In the genomic region with DNA sequence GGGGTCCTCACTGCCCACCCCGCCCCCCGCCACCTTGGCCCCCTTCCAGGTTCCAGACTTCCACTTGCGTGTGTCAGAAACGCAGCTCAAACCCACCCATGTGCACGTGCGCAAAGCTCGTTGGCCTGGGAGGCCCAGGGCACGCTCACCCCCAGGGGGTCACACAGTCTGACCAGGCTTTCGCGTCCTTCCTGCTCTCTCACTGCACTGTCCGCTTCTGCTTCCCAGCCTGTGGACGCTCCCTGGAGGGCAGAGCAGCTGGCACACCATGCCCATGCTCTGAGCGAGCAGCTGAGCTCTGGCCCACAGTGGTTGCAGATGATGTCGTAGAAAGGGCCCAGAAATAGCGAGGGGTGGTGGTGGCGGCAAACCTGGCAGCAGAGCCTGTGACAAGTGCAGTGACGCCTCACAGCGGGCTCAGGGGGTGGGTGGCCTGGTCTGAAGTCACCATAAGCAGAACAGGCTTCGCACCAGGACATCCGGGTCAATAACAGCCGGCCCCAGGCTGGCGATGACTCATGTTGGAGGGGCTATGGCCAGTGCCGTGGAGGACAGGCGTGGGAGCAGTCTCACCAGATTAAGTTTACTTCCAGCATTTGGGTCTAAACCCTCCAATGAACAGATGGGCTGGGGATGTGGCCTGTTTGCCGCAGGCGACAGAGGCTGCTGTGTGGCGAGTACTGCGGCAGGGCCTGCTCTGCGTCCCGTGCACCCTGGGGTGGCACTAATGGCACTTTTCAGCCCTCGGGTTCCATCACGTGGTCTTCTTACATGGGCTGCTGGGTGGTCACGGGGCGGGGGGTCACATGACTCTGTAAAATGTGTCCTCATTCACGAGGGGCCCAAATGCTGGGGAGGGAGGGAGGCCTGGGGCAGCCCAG, we compare ENCODE assay signal across 10 cellular contexts. TPM values are rescaled to one million over a fixed set of nuclear protein-coding genes. Genes with fewer than 3 reads are reported as not detected.
DNase-seq lines count a peak whose midpoint lies in the region; ATAC-seq, FAIRE-seq and TF ChIP-seq lines count a peak whose summit lies in the region.
"Had no signal": no experiment of that assay in that cellular context is flagged by ENCODE, and none has a peak within 500 bp of the region (broad histone marks: within the 10 kb centered on the region; RNA-seq: fewer than 3 reads in every experiment).

No MANE protein-coding gene starts in this region.

- intact Hi-C loops in natural killer cell (cut with micrococcal nuclease) (no loop called here), aorta (cut with DNase I) (no loop called here)

- no peaks in the 10 kb centered on the region for H3K36me3 Mint-ChIP-seq in natural killer cell treated with Interleukin-12 subunit alpha and Interleukin-12 subunit beta and Interleukin-15 and Interleukin-18, amount 100 ng/mL, for 72 hours
- no peaks in the 10 kb centered on the region for H3K36me3 Mint-ChIP-seq in natural killer cell
- H3K36me3 Mint-ChIP-seq in astrocyte (ENCODE audit: low read depth, unreplicated experiment) = peaks cover 3% of the 10 kb centered on the region
- H3K36me3 Mint-ChIP-seq in activated T-helper 17 cell treated with anti-CD3 and anti-CD28 coated beads, Interleukin-2, amount 50 U/mL, for 72 hours (ENCODE audit: low read depth) = no peaks in the 10 kb centered on the region
- H3K36me3 Mint-ChIP-seq: naive thymus-derived CD8-positive, alpha-beta T cell had no signal

- H3K4me3 ChIP-seq in astrocyte (ENCODE audit: insufficient read depth, low read depth, low read length) (no peak overlapping the region), hepatocyte (no peak overlapping the region), aorta (ENCODE audit: low read length in 2 of 2) (no peak overlapping the region)
- H3K4me3 ChIP-seq: adrenal gland had no signal

- ATAC-seq in natural killer cell treated with Interleukin-12 subunit alpha and Interleukin-12 subunit beta and Interleukin-15 and Interleukin-18, amount 100 ng/mL, for 72 hours = no peak
- ATAC-seq in natural killer cell = no peak
- ATAC-seq in aorta (ENCODE audit: low FRiP score) = peak; percentile 43
- no peak for ATAC-seq in activated T-helper 17 cell treated with anti-CD3 and anti-CD28 coated beads, Interleukin-2, amount 50 U/mL, for 72 hours (replicated peaks)
- ATAC-seq: naive thymus-derived CD8-positive, alpha-beta T cell had no signal

- H3K27ac Mint-ChIP-seq in natural killer cell treated with Interleukin-12 subunit alpha and Interleukin-12 subunit beta and Interleukin-15 and Interleukin-18, amount 100 ng/mL, for 72 hours = no peak overlapping the region
- H3K27ac Mint-ChIP-seq in natural killer cell = no peak overlapping the region
- H3K27ac Mint-ChIP-seq in astrocyte (ENCODE audit: unreplicated experiment) = peak overlapping the region; percentile 62
- H3K27ac Mint-ChIP-seq in activated T-helper 17 cell treated with anti-CD3 and anti-CD28 coated beads, Interleukin-2, amount 50 U/mL, for 72 hours = no peak overlapping the region

- H3K9me3 Mint-ChIP-seq in natural killer cell treated with Interleukin-12 subunit alpha and Interleukin-12 subunit beta and Interleukin-15 and Interleukin-18, amount 100 ng/mL, for 72 hours = no peaks in the 10 kb centered on the region
- H3K9me3 Mint-ChIP-seq in natural killer cell (no peaks in the 10 kb centered on the region), astrocyte (ENCODE audit: unreplicated experiment) (no peaks in the 10 kb centered on the region)
- no peaks in the 10 kb centered on the region for H3K9me3 Mint-ChIP-seq in activated T-helper 17 cell treated with anti-CD3 and anti-CD28 coated beads, Interleukin-2, amount 50 U/mL, for 72 hours
- H3K9me3 Mint-ChIP-seq: naive thymus-derived CD8-positive, alpha-beta T cell had no signal

- H3K36me3 ChIP-seq in astrocyte (ENCODE audit: insufficient read depth, low read length) (no peaks in the 10 kb centered on the region), hepatocyte (replicated peaks; ENCODE audit: insufficient read depth, low read depth) (no peaks in the 10 kb centered on the region), aorta (ENCODE audit: control insufficient read depth in 1 of 2, insufficient read depth in 2 of 2, low read length in 1 of 2) (no peaks in the 10 kb centered on the region)
- H3K36me3 ChIP-seq: adrenal gland had no signal

- no peaks in the 10 kb centered on the region for H3K27me3 ChIP-seq in astrocyte (ENCODE audit: insufficient read depth, low read length)
- no peaks in the 10 kb centered on the region for H3K27me3 ChIP-seq in hepatocyte
- no peaks in the 10 kb centered on the region for H3K27me3 ChIP-seq in aorta (ENCODE audit: control insufficient read depth in 1 of 2, insufficient read depth in 2 of 2, low read length in 1 of 2)
- H3K27me3 ChIP-seq: adrenal gland had no signal

- WGBS in hepatocyte (ENCODE audit: low lambda C conversion rate, missing lambda C conversion rate) = 77% methylated on average over 32 of the region's 35 CpGs
- WGBS in aorta, 2 donors = 57 to 59% methylated on average over 35 of the region's 35 CpGs

- peaks cover 3% of the 10 kb centered on the region for H4K20me1 ChIP-seq in astrocyte (ENCODE audit: insufficient read depth, low read length)
- H4K20me1 ChIP-seq in hepatocyte (ENCODE audit: insufficient read depth, poor library complexity, severe bottlenecking) = no peaks in the 10 kb centered on the region

- TF ChIP-seq CTCF in natural killer cell (IDR thresholded peaks at IDR 0.05) = no peak
- no peak for TF ChIP-seq CTCF in astrocyte (IDR thresholded peaks at IDR 0.05; ENCODE audit: insufficient read depth, low read depth, low read length)
- TF ChIP-seq CTCF in hepatocyte (IDR thresholded peaks at IDR 0.05; ENCODE audit: poor library complexity) = no peak

- H2AFZ ChIP-seq in astrocyte (ENCODE audit: low read depth, low read length) (peak overlapping the region; percentile 9), hepatocyte (no peak overlapping the region)

- H3K27ac ChIP-seq in astrocyte (ENCODE audit: low read depth, low read length) = no peak overlapping the region
- no peak overlapping the region for H3K27ac ChIP-seq in hepatocyte
- no peak overlapping the region for H3K27ac ChIP-seq in aorta (ENCODE audit: low read depth in 1 of 2, low read length in 2 of 2)
- H3K27ac ChIP-seq: adrenal gland had no signal

- no peaks in the 10 kb centered on the region for H3K27me3 Mint-ChIP-seq in natural killer cell treated with Interleukin-12 subunit alpha and Interleukin-12 subunit beta and Interleukin-15 and Interleukin-18, amount 100 ng/mL, for 72 hours
- H3K27me3 Mint-ChIP-seq in natural killer cell (ENCODE audit: low read depth in 2 of 2) = no peaks in the 10 kb centered on the region
- H3K27me3 Mint-ChIP-seq in astrocyte (ENCODE audit: low read depth, unreplicated experiment) = peaks cover 20% of the 10 kb centered on the region
- H3K27me3 Mint-ChIP-seq in activated T-helper 17 cell treated with anti-CD3 and anti-CD28 coated beads, Interleukin-2, amount 50 U/mL, for 72 hours = no peaks in the 10 kb centered on the region

- peaks cover 16% of the 10 kb centered on the region for H3K4me1 ChIP-seq in astrocyte (ENCODE audit: insufficient read depth, low read length)
- H3K4me1 ChIP-seq in hepatocyte (ENCODE audit: insufficient read depth) = peaks cover 4% of the 10 kb centered on the region
- H3K4me1 ChIP-seq in aorta (ENCODE audit: control insufficient read depth in 1 of 2, insufficient read depth in 2 of 2, low read length in 2 of 2) = no peaks in the 10 kb centered on the region
- H3K4me1 ChIP-seq: adrenal gland had no signal

- H3K79me2 ChIP-seq in astrocyte (ENCODE audit: insufficient read depth, low read length) (no peaks in the 10 kb centered on the region), hepatocyte (no peaks in the 10 kb centered on the region)

- H3K9me3 ChIP-seq in astrocyte (ENCODE audit: insufficient read depth, low read depth, low read length) (no peaks in the 10 kb centered on the region), hepatocyte (ENCODE audit: low read depth) (no peaks in the 10 kb centered on the region), aorta (ENCODE audit: control insufficient read depth, low read length) (no peaks in the 10 kb centered on the region)
- H3K9me3 ChIP-seq: adrenal gland had no signal

- H3K4me1 Mint-ChIP-seq in natural killer cell treated with Interleukin-12 subunit alpha and Interleukin-12 subunit beta and Interleukin-15 and Interleukin-18, amount 100 ng/mL, for 72 hours (ENCODE audit: low read depth in 2 of 2) = peaks cover 0 to 3% of the 10 kb centered on the region in 2 donors
- no peaks in the 10 kb centered on the region for H3K4me1 Mint-ChIP-seq in natural killer cell
- peaks cover 7% of the 10 kb centered on the region for H3K4me1 Mint-ChIP-seq in astrocyte (ENCODE audit: low read depth, unreplicated experiment)
- no peaks in the 10 kb centered on the region for H3K4me1 Mint-ChIP-seq in activated T-helper 17 cell treated with anti-CD3 and anti-CD28 coated beads, Interleukin-2, amount 50 U/mL, for 72 hours

- H3K4me2 ChIP-seq in astrocyte (ENCODE audit: low read length) (no peak overlapping the region), hepatocyte (no peak overlapping the region)

- no peak overlapping the region for H3K4me3 Mint-ChIP-seq in natural killer cell treated with Interleukin-12 subunit alpha and Interleukin-12 subunit beta and Interleukin-15 and Interleukin-18, amount 100 ng/mL, for 72 hours
- H3K4me3 Mint-ChIP-seq in natural killer cell (no peak overlapping the region), astrocyte (ENCODE audit: unreplicated experiment) (no peak overlapping the region)
- no peak overlapping the region for H3K4me3 Mint-ChIP-seq in activated T-helper 17 cell treated with anti-CD3 and anti-CD28 coated beads, Interleukin-2, amount 50 U/mL, for 72 hours
- H3K4me3 Mint-ChIP-seq: naive thymus-derived CD8-positive, alpha-beta T cell had no signal

- no peak for FAIRE-seq in astrocyte (lab: Jason Lieb, UNC)

- H3K9ac ChIP-seq in astrocyte (ENCODE audit: low read length) = no peak overlapping the region

- H3K9me2 ChIP-seq in hepatocyte (replicated peaks; ENCODE audit: insufficient read depth) = no peaks in the 10 kb centered on the region

- peak; percentile 55 for DNase-seq in natural killer cell treated with Interleukin-12 subunit alpha and Interleukin-12 subunit beta and Interleukin-15 and Interleukin-18, amount 100 ng/mL, for 72 hours (ENCODE audit: low spot score)
- DNase-seq in natural killer cell = no peak
- peak; percentile 54 for DNase-seq in astrocyte (ENCODE audit: low read depth)
- DNase-seq in hepatocyte (ENCODE audit: low spot score) = peak; percentile 48
- peak in 1 of 2 donors; percentile 77 for DNase-seq in aorta
- no peak for DNase-seq in stimulated activated CD4-positive, alpha-beta T cell treated with anti-CD3 and anti-CD28 coated beads, Interleukin-4, amount 100 ng/mL, for 4 hours
- no peak for DNase-seq in stimulated activated CD4-positive, alpha-beta T cell treated with anti-CD3 and anti-CD28 coated beads, Interleukin-1b, Interleukin-23, amount 100 ng/mL, for 48 hours
- DNase-seq: naive thymus-derived CD8-positive, alpha-beta T cell had no signal

RNA-seq across cellular contexts. Expression of a gene that starts 49.0 kb away (rescaled TPM):
- 1 to 10 TPM; 2.0 to 4.5 TPM for total RNA-seq in natural killer cell treated with Interleukin-12 subunit alpha and Interleukin-12 subunit beta and Interleukin-15 and Interleukin-18, amount 100 ng/mL, for 72 hours
- 1 to 10 TPM; 3.5 to 4.4 (median 4.1) TPM for total RNA-seq in natural killer cell
- total RNA-seq in astrocyte = 1.5 and 1.6 TPM in 2 replicates
- total RNA-seq in hepatocyte = 2.6 and 3.4 TPM in 2 replicates
- polyA plus RNA-seq in hepatocyte = 3.3 and 3.5 TPM in 2 replicates
- 1 to 10 TPM; 1.2 to 2.2 TPM for total RNA-seq in aorta
- polyA plus RNA-seq in aorta = 1 to 10 TPM in 1 of 2 donors, not detected in 1; 1.6 TPM
- 1 to 10 TPM; 2.4 to 3.3 TPM for total RNA-seq in activated T-helper 17 cell treated with anti-CD3 and anti-CD28 coated beads, Interleukin-2, amount 50 U/mL, for 72 hours

Comparison
In these comparisons a context has a peak if more than half of its experiments do, and no peak if none do; other contexts are left out.
1. DNase-seq: peak in natural killer cell treated with Interleukin-12 subunit alpha and Interleukin-12 subunit beta and Interleukin-15 and Interleukin-18, amount 100 ng/mL, for 72 hours (single experiment), astrocyte (single experiment) and hepatocyte (single experiment); none in natural killer cell (single experiment), stimulated activated CD4-positive, alpha-beta T cell treated with anti-CD3 and anti-CD28 coated beads, Interleukin-4, amount 100 ng/mL, for 4 hours (0 of 2) and stimulated activated CD4-positive, alpha-beta T cell treated with anti-CD3 and anti-CD28 coated beads, Interleukin-1b, Interleukin-23, amount 100 ng/mL, for 48 hours (single experiment).